ENCODE assay signal across 8 cellular contexts in genomic region chr20:50286174-50286511, GRCh38.
DNase-seq lines count a peak whose midpoint lies in the region; ATAC-seq and TF ChIP-seq lines count a peak whose summit lies in the region.

No MANE protein-coding gene starts in this region.

- H3K9me3 ChIP-seq in MG63, result no peaks in the 10 kb centered on the region

- TF ChIP-seq CTCF in GM12865 (IDR thresholded peaks at IDR 0.05; ENCODE audit: insufficient read depth, low read depth, low read length, missing control alignments), result no peak

- DNase-seq in GM12865 (ENCODE audit: low read depth), result peak; percentile 57
- DNase-seq in UCSD-AML1 (lab: John Stamatoyannopoulos, UW; ENCODE audit: unreplicated experiment), result no peak
- no peak for DNase-seq in NCI-H1436 (lab: John Stamatoyannopoulos, UW)
- no peak for DNase-seq in MG63
- no peak for DNase-seq in GOT3 (lab: John Stamatoyannopoulos, UW)

- H3K27ac ChIP-seq in cingulate gyrus (ENCODE audit: low read depth, low read length) (peak overlapping the region; percentile 65), rectal smooth muscle tissue (ENCODE audit: low read depth, low read length) (peak overlapping the region; percentile 6)

- ATAC-seq in HG03025 (IDR thresholded peaks at IDR 0.05; ENCODE audit: low FRiP score, unreplicated experiment), result peak; percentile 44

- no peaks in the 10 kb centered on the region for H3K4me1 ChIP-seq in rectal smooth muscle tissue (ENCODE audit: control insufficient read depth, insufficient read depth, low read length)

- no peaks in the 10 kb centered on the region for H3K27me3 ChIP-seq in rectal smooth muscle tissue (ENCODE audit: control insufficient read depth, insufficient read depth, low read length)
- no peaks in the 10 kb centered on the region for H3K27me3 ChIP-seq in MG63

- H3K9ac ChIP-seq in rectal smooth muscle tissue (ENCODE audit: low read length), result no peak overlapping the region

- H3K4me3 ChIP-seq in GM12865 (ENCODE audit: low read depth, low read length), result peak overlapping the region; percentile 48
- no peak overlapping the region for H3K4me3 ChIP-seq in rectal smooth muscle tissue (ENCODE audit: low read length)
- H3K4me3 ChIP-seq in MG63, result no peak overlapping the region

- H3K36me3 ChIP-seq in rectal smooth muscle tissue (ENCODE audit: control insufficient read depth, insufficient read depth, low read length) (no peaks in the 10 kb centered on the region), MG63 (no peaks in the 10 kb centered on the region)
